Comparison of ENCODE assay signal across 8 cellular contexts in genomic region chr2:101150306-101151140, GRCh38. TPM values are rescaled to one million over a fixed set of nuclear protein-coding genes. Genes with fewer than 3 reads are reported as not detected.
DNase-seq lines count a peak whose midpoint lies in the region; ATAC-seq and TF ChIP-seq lines count a peak whose summit lies in the region.

No MANE protein-coding gene starts in this region.

- ATAC-seq in GM18498 (IDR thresholded peaks at IDR 0.05; ENCODE audit: unreplicated experiment) (peak; percentile 24), HG03175 (IDR thresholded peaks at IDR 0.05; ENCODE audit: unreplicated experiment) (peak; percentile 29)

- TF ChIP-seq CTCF in WI38 (IDR thresholded peaks at IDR 0.05; ENCODE audit: low read depth, low read length) (no peak), epithelial cell of esophagus (IDR thresholded peaks at IDR 0.05; ENCODE audit: insufficient read depth, low read depth, low read length, missing control alignments) (no peak)

- peak overlapping the region; percentile 75 for H3K27ac ChIP-seq in muscle layer of colon (ENCODE audit: low read depth, low read length)

- H3K9ac ChIP-seq in muscle layer of colon (ENCODE audit: low read length): peak overlapping the region; percentile 7

- H3K4me1 ChIP-seq in muscle layer of colon (ENCODE audit: insufficient read depth, low read length): peaks cover 25% of the 10 kb centered on the region

- peak overlapping the region; percentile 69 for H3K4me3 ChIP-seq in WI38 (ENCODE audit: low read depth, low read length)
- peak overlapping the region; percentile 77 for H3K4me3 ChIP-seq in epithelial cell of esophagus (ENCODE audit: low read length)
- peak overlapping the region; percentile 59 to 79 for H3K4me3 ChIP-seq in muscle layer of colon (ENCODE audit: low read depth in 1 of 2, low read length in 2 of 2)

- H3K9me3 ChIP-seq in muscle layer of colon (ENCODE audit: low read length): no peaks in the 10 kb centered on the region

- DNase-seq in epithelial cell of esophagus (ENCODE audit: low read depth) (no peak), ureter (ENCODE audit: low spot score) (peak; percentile 55), NCI-H446 treated with DMSO at 0.1 percent for 48 hours (lab: John Stamatoyannopoulos, UW) (no peak)
- DNase-seq in effector CD4-positive, alpha-beta T cell: no peak

- no peaks in the 10 kb centered on the region for H3K27me3 ChIP-seq in muscle layer of colon (ENCODE audit: control insufficient read depth in 1 of 2, insufficient read depth in 2 of 2, low read length in 2 of 2)

- no peaks in the 10 kb centered on the region for H3K36me3 ChIP-seq in muscle layer of colon (ENCODE audit: insufficient read depth, low read length)

RNA-seq across cellular contexts. Expression of gene TBC1D8, which starts 0.7 kb away (rescaled TPM):
- total RNA-seq in ureter: 69.1 TPM
